8 cellular contexts compared by ENCODE assay signal in the genomic region with DNA sequence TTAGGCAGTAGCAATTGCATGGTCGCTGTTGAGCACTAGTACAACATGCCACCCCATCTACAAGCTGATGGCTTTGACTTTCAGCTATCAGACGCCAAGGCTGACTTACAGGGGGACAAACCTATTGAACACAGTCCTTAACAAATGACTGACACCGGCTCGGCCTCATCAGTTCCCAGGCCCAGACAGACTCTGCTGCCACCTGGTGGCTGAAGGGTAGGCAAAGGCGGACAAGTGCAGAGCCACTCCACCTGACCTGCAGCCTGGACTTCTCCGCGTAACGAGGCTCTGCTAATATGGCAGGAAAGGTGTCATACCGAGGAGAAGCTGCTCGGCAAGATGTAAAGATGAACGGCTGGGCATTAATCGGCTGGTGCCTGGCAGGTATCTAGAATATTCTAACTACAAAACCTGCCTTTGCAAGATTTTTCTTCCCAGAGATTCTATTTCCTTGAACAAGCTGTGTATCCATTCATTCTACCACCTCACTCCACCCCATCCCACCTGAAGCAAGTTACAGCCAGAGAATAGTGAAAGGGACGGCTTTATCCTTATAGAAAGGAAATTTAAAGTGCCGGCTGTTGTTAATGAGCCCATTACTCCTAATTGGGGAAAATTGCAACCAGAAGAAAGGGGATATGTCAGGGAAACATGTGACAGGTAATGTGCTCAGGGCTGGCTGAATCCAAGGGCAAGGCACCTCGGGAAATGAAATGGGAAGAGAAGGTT.
DNase-seq lines count a peak whose midpoint lies in the region; ATAC-seq, FAIRE-seq and TF ChIP-seq lines count a peak whose summit lies in the region.

No MANE protein-coding gene starts in this region.

- no peaks in the 10 kb centered on the region for H3K9me1 ChIP-seq in endothelial cell of umbilical vein (replicated peaks; ENCODE audit: control insufficient read depth, extremely low read depth, insufficient read depth, low read length)

- no peak overlapping the region for H3K4me2 ChIP-seq in endothelial cell of umbilical vein (ENCODE audit: insufficient read depth, low read length)

- peak; percentile 73 for FAIRE-seq in endothelial cell of umbilical vein (lab: Jason Lieb, UNC)

- H3K79me2 ChIP-seq in endothelial cell of umbilical vein (ENCODE audit: control insufficient read depth, insufficient read depth, low read length) = no peaks in the 10 kb centered on the region

- no peaks in the 10 kb centered on the region for H3K27me3 Mint-ChIP-seq in stimulated activated memory B cell treated with anti-CD40 and anti-IgM and Interleukin-4, amounts not matched to agents 10 μg/mL and 1 μg/mL and 100 μg/mL, for 72 hours

- TF ChIP-seq CTCF in endothelial cell of umbilical vein (IDR thresholded peaks at IDR 0.05; ENCODE audit: extremely low read depth in 1 of 2, insufficient read depth in 1 of 2, low read depth in 1 of 2, low read length in 2 of 2) = peak; percentile 57 to 85

- no TSS peak for BruUV-seq in endothelial cell of umbilical vein (replicated peaks; lab: Mats Ljungman, UMichigan)

- peaks cover 5% of the 10 kb centered on the region for H3K36me3 Mint-ChIP-seq in stimulated activated memory B cell treated with anti-CD40 and anti-IgM and Interleukin-4, amounts not matched to agents 10 μg/mL and 1 μg/mL and 100 μg/mL, for 72 hours

- CTCF ChIA-PET in endothelial cell of umbilical vein (lab: Charles Lee) = interaction anchor here (0.7 to 5.0 kb wide), 21 partner anchors 9 to 1245 kb away, joined by 3 to 86 read pairs (median 4); no protein-coding TSS in a partner anchor

- H3K36me3 ChIP-seq in endothelial cell of umbilical vein (ENCODE audit: control insufficient read depth in 2 of 2, extremely low read depth in 1 of 2, insufficient read depth in 2 of 2, low read length in 2 of 2) = no peaks in the 10 kb centered on the region

- no peak overlapping the region for H3K27ac Mint-ChIP-seq in stimulated activated memory B cell treated with anti-CD40 and anti-IgM and Interleukin-4, amounts not matched to agents 10 μg/mL and 1 μg/mL and 100 μg/mL, for 72 hours

- no peaks in the 10 kb centered on the region for H3K9me3 Mint-ChIP-seq in stimulated activated memory B cell treated with anti-CD40 and anti-IgM and Interleukin-4, amounts not matched to agents 10 μg/mL and 1 μg/mL and 100 μg/mL, for 72 hours

- H3K4me1 Mint-ChIP-seq in stimulated activated memory B cell treated with anti-CD40 and anti-IgM and Interleukin-4, amounts not matched to agents 10 μg/mL and 1 μg/mL and 100 μg/mL, for 72 hours = peaks cover 5% of the 10 kb centered on the region

- H3K27me3 ChIP-seq in endothelial cell of umbilical vein (ENCODE audit: control insufficient read depth in 2 of 2, insufficient read depth in 2 of 2, low read length in 2 of 2) = no peaks in the 10 kb centered on the region

- peak; percentile 9 for DNase-seq in DMS114 treated with DMSO at 0.1 percent for 48 hours (lab: John Stamatoyannopoulos, UW; ENCODE audit: unreplicated experiment)
- DNase-seq in NCI-H2171 (lab: John Stamatoyannopoulos, UW) = peak; percentile 46
- DNase-seq in activated CD4-positive, alpha-beta T cell treated with anti-CD3 and anti-CD28 coated beads, Interleukin-2, amount 50 U/mL, for 1 hour = peak; percentile 73
- DNase-seq in endothelial cell of umbilical vein (ENCODE audit: low read depth, low spot score) = peak; percentile 56
- peak; percentile 51 for DNase-seq in myocyte (ENCODE audit: low read depth)

- no peak for TF ChIP-seq POLR2A in endothelial cell of umbilical vein (IDR thresholded peaks at IDR 0.05; ENCODE audit: low read depth, low read length)

- H3K4me1 ChIP-seq in endothelial cell of umbilical vein (ENCODE audit: control insufficient read depth, extremely low read depth, insufficient read depth, low read length) = no peaks in the 10 kb centered on the region

- no peak overlapping the region for H3K9ac ChIP-seq in endothelial cell of umbilical vein (replicated peaks; ENCODE audit: extremely low read depth, insufficient read depth, low read length)

- H2AFZ ChIP-seq in endothelial cell of umbilical vein (ENCODE audit: low read depth, low read length) = no peak overlapping the region

- intact Hi-C loops in endothelial cell of umbilical vein (cut with micrococcal nuclease) = loop anchor here (1.0 to 5.0 kb wide), 6 partner anchors 59 to 409 kb away; no protein-coding TSS in a partner anchor

- no peaks in the 10 kb centered on the region for H3K9me3 ChIP-seq in endothelial cell of umbilical vein (replicated peaks; ENCODE audit: control insufficient read depth, insufficient read depth, low read length)

- ATAC-seq in HG02610 (IDR thresholded peaks at IDR 0.05; ENCODE audit: unreplicated experiment) = peak; percentile 66
- peak; percentile 89 for ATAC-seq in stimulated activated memory B cell treated with anti-CD40 and anti-IgM and Interleukin-4, amounts not matched to agents 10 μg/mL and 1 μg/mL and 100 μg/mL, for 72 hours
- no peak for ATAC-seq in GM21526 (IDR thresholded peaks at IDR 0.05; ENCODE audit: low FRiP score, unreplicated experiment)

- dilution Hi-C loops in endothelial cell of umbilical vein (cut with MboI; ENCODE audit: extremely low pct_ligation_motif_present, low sequenced_read_pairs) = no loop called here

- H3K27ac ChIP-seq in endothelial cell of umbilical vein (ENCODE audit: insufficient read depth, low read depth, low read length) = no peak overlapping the region

- no peak overlapping the region for H3K4me3 ChIP-seq in endothelial cell of umbilical vein (replicated peaks in 1 of 3; ENCODE audit: insufficient read depth in 1 of 3, low read depth in 1 of 3, low read length in 3 of 3)

- H4K20me1 ChIP-seq in endothelial cell of umbilical vein (replicated peaks; ENCODE audit: control insufficient read depth, extremely low read depth, insufficient read depth, low read length) = no peaks in the 10 kb centered on the region

- POLR2A ChIA-PET in endothelial cell of umbilical vein (lab: Charles Lee) = no interaction called here

- H3K4me3 Mint-ChIP-seq in stimulated activated memory B cell treated with anti-CD40 and anti-IgM and Interleukin-4, amounts not matched to agents 10 μg/mL and 1 μg/mL and 100 μg/mL, for 72 hours = no peak overlapping the region

TF ChIP-seq in endothelial cell of umbilical vein, 7 proteins besides CTCF, POLR2A, EP300 and RAD21:
- TF ChIP-seq EZH2 (IDR thresholded peaks at IDR 0.05; ENCODE audit: borderline replicate concordance, low read depth, low read length, severe bottlenecking) = no peak
- TF ChIP-seq GATA2 (IDR thresholded peaks at IDR 0.05; ENCODE audit: insufficient read depth, insufficient read length, low read depth, low read length) = no peak

Comparison
In these comparisons a context has a peak if more than half of its experiments do, and no peak if none do; other contexts are left out.
1. DNase-seq: peak in every context shown above with its lines; median percentile 73 in activated CD4-positive, alpha-beta T cell treated with anti-CD3 and anti-CD28 coated beads, Interleukin-2, amount 50 U/mL, for 1 hour; 56 in endothelial cell of umbilical vein; 51 in myocyte; 46 in NCI-H2171; 9 in DMS114 treated with DMSO at 0.1 percent for 48 hours.